In genomic region chr10:110773693-110774068, GRCh38 we compare ENCODE assay signal across 12 cellular contexts.
A peak's percentile ranks its signal among the peaks of the same experiment; 100 is the strongest.
DNase-seq lines count a peak whose midpoint lies in the region; ATAC-seq and TF ChIP-seq lines count a peak whose summit lies in the region.
"Had no signal": no experiment of that assay in that cellular context is flagged by ENCODE, and none has a peak within 500 bp of the region (broad histone marks: within the 10 kb centered on the region; RNA-seq: fewer than 3 reads in every experiment).

No MANE protein-coding gene starts in this region.

- TF ChIP-seq POLR2A in gastrocnemius medialis (IDR thresholded peaks at IDR 0.05) = no peak

- 91 to 93% methylated on average over 7 of the region's 7 CpGs for WGBS in endodermal cell (ENCODE audit: insufficient coverage in 1 of 2, insufficient read length in 1 of 2), 2 experiments

- no peaks in the 10 kb centered on the region for H3K79me2 ChIP-seq in KMS-11 (ENCODE audit: insufficient read depth, low read depth)

- H4K20me1 ChIP-seq in KMS-11 (ENCODE audit: insufficient read depth) = no peaks in the 10 kb centered on the region

- peaks cover 66% of the 10 kb centered on the region for H3K4me1 Mint-ChIP-seq in activated T-cell treated with anti-CD3 and anti-CD28 coated beads, Interleukin-2, amount 50 U/mL, for 24 hours (ENCODE audit: low read depth)
- H3K4me1 Mint-ChIP-seq in activated T-helper 2 cell treated with anti-CD3 and anti-CD28 coated beads, Interferon-gamma antibody, Interleukin-2, Interleukin-4, amounts not matched to agents 10 μg/mL and 5 μg/mL and 100 μg/mL, durations not matched to agents 14 hours and 24 hours and 36 hours (ENCODE audit: low read depth) = peaks cover 52% of the 10 kb centered on the region
- H3K4me1 Mint-ChIP-seq in endodermal cell = peaks cover 37% of the 10 kb centered on the region

- H3K36me3 ChIP-seq in KMS-11 (ENCODE audit: insufficient read depth) = no peaks in the 10 kb centered on the region
- H3K36me3 ChIP-seq in gastrocnemius medialis = no peaks in the 10 kb centered on the region
- no peaks in the 10 kb centered on the region for H3K36me3 ChIP-seq in endodermal cell (ENCODE audit: control insufficient read depth, insufficient read depth, low read length)
- H3K36me3 ChIP-seq: ovary had no signal

- H3K36me3 Mint-ChIP-seq in activated T-cell treated with anti-CD3 and anti-CD28 coated beads, Interleukin-2, amount 50 U/mL, for 24 hours (ENCODE audit: low read depth) = no peaks in the 10 kb centered on the region
- H3K36me3 Mint-ChIP-seq in activated T-helper 2 cell treated with anti-CD3 and anti-CD28 coated beads, Interferon-gamma antibody, Interleukin-2, Interleukin-4, amounts not matched to agents 10 μg/mL and 5 μg/mL and 100 μg/mL, durations not matched to agents 14 hours and 24 hours and 36 hours (ENCODE audit: low read depth) = no peaks in the 10 kb centered on the region
- no peaks in the 10 kb centered on the region for H3K36me3 Mint-ChIP-seq in endodermal cell (ENCODE audit: low read depth)

- in situ Hi-C loops in gastrocnemius medialis (cut with MboI; ENCODE audit: low sequenced_read_pairs in 4 of 4) = no loop called here

- H3K9me3 Mint-ChIP-seq in activated T-cell treated with anti-CD3 and anti-CD28 coated beads, Interleukin-2, amount 50 U/mL, for 24 hours = no peaks in the 10 kb centered on the region
- H3K9me3 Mint-ChIP-seq in activated T-helper 2 cell treated with anti-CD3 and anti-CD28 coated beads, Interferon-gamma antibody, Interleukin-2, Interleukin-4, amounts not matched to agents 10 μg/mL and 5 μg/mL and 100 μg/mL, durations not matched to agents 14 hours and 24 hours and 36 hours = no peaks in the 10 kb centered on the region
- H3K9me3 Mint-ChIP-seq in endodermal cell = no peaks in the 10 kb centered on the region

- no peaks in the 10 kb centered on the region for H3K9me3 ChIP-seq in gastrocnemius medialis
- H3K9me3 ChIP-seq in endodermal cell (ENCODE audit: control insufficient read depth, low read length) = no peaks in the 10 kb centered on the region
- H3K9me3 ChIP-seq: ovary had no signal

- TF ChIP-seq CTCF in KMS-11 (conservative IDR thresholded peaks at IDR 0.05; ENCODE audit: low read depth, low read length) (no peak), gastrocnemius medialis (IDR thresholded peaks at IDR 0.05 in 4 of 5, conservative IDR thresholded peaks at IDR 0.05 in 1 of 5) (no peak), endodermal cell (conservative IDR thresholded peaks at IDR 0.05) (no peak)

- H3K4me2 ChIP-seq in KMS-11 = peak overlapping the region; percentile 70

- H3K4me1 ChIP-seq in KMS-11 (ENCODE audit: low read depth, poor library complexity, severe bottlenecking) = peaks cover 37% of the 10 kb centered on the region
- H3K4me1 ChIP-seq in gastrocnemius medialis = peaks cover 45 to 54% of the 10 kb centered on the region in 2 donors
- peaks cover 4% of the 10 kb centered on the region for H3K4me1 ChIP-seq in endodermal cell (ENCODE audit: control insufficient read depth, insufficient read depth, low read length)

- intact Hi-C loops in activated T-helper 2 cell treated with anti-CD3 and anti-CD28 coated beads, Interferon-gamma antibody, Interleukin-2, Interleukin-4, amounts not matched to agents 10 μg/mL and 5 μg/mL and 100 μg/mL, durations not matched to agents 14 hours and 24 hours and 36 hours (cut with micrococcal nuclease) = loop anchor here (1.0 to 5.0 kb wide), 9 partner anchors 8 to 156 kb away; partner anchors contain the start of genes BBIP1, PDCD4 and SHOC2
- intact Hi-C loops in gastrocnemius medialis (cut with DNase I; ENCODE audit: low total_unique reads) (no loop called here), posterior cingulate gyrus (cut with DNase I) (no loop called here)

- H3K27me3 ChIP-seq in KMS-11 (ENCODE audit: insufficient read depth, low read depth) (no peaks in the 10 kb centered on the region), gastrocnemius medialis (no peaks in the 10 kb centered on the region), endodermal cell (ENCODE audit: control insufficient read depth, insufficient read depth, low read length, poor library complexity, severe bottlenecking) (no peaks in the 10 kb centered on the region)
- H3K27me3 ChIP-seq: ovary had no signal

- H2AFZ ChIP-seq in KMS-11 (ENCODE audit: low read depth) = peak overlapping the region; percentile 32; the same call in 1 of the 2 replicates

- no peak for ATAC-seq in gastrocnemius medialis

- peak overlapping the region; percentile 94 for H3K27ac ChIP-seq in KMS-11
- H3K27ac ChIP-seq in gastrocnemius medialis = peak overlapping the region; percentile 50 to 71 (median 64)
- H3K27ac ChIP-seq in endodermal cell (ENCODE audit: low read depth, low read length) = no peak overlapping the region
- H3K27ac ChIP-seq: ovary, VCaP had no signal

- no peak for DNase-seq in activated T-cell treated with anti-CD3 and anti-CD28 coated beads, Interleukin-2, amount 50 U/mL, for 24 hours
- DNase-seq in activated T-cell treated with anti-CD3 and anti-CD28 coated beads, Interleukin-2, amount 50 U/mL, for 1 hour = no peak
- no peak for DNase-seq in activated T-helper 2 cell treated with anti-CD3 and anti-CD28 coated beads, Interferon-gamma antibody, Interleukin-2, Interleukin-4, amounts not matched to agents 10 μg/mL and 5 μg/mL and 100 μg/mL, durations not matched to agents 14 hours and 24 hours and 36 hours (ENCODE audit: low spot score)
- DNase-seq in gastrocnemius medialis = no peak
- DNase-seq in activated CD8-positive, alpha-beta memory T cell treated with anti-CD3 and anti-CD28 coated beads for 24 hours = no peak
- DNase-seq in posterior cingulate gyrus = no peak
- DNase-seq in endodermal cell = no peak
- DNase-seq: cerebellar nuclear complex, NCI-H1092, ovary had no signal

- peak overlapping the region; percentile 91 for H3K27ac Mint-ChIP-seq in activated T-cell treated with anti-CD3 and anti-CD28 coated beads, Interleukin-2, amount 50 U/mL, for 24 hours
- peak overlapping the region; percentile 99 for H3K27ac Mint-ChIP-seq in activated T-helper 2 cell treated with anti-CD3 and anti-CD28 coated beads, Interferon-gamma antibody, Interleukin-2, Interleukin-4, amounts not matched to agents 10 μg/mL and 5 μg/mL and 100 μg/mL, durations not matched to agents 14 hours and 24 hours and 36 hours
- H3K27ac Mint-ChIP-seq in endodermal cell = no peak overlapping the region

- no peak overlapping the region for H3K4me3 Mint-ChIP-seq in activated T-cell treated with anti-CD3 and anti-CD28 coated beads, Interleukin-2, amount 50 U/mL, for 24 hours
- H3K4me3 Mint-ChIP-seq in activated T-helper 2 cell treated with anti-CD3 and anti-CD28 coated beads, Interferon-gamma antibody, Interleukin-2, Interleukin-4, amounts not matched to agents 10 μg/mL and 5 μg/mL and 100 μg/mL, durations not matched to agents 14 hours and 24 hours and 36 hours (ENCODE audit: low read depth) = no peak overlapping the region
- no peak overlapping the region for H3K4me3 Mint-ChIP-seq in endodermal cell

- H3K27me3 Mint-ChIP-seq in activated T-cell treated with anti-CD3 and anti-CD28 coated beads, Interleukin-2, amount 50 U/mL, for 24 hours = no peaks in the 10 kb centered on the region
- peaks cover 1% of the 10 kb centered on the region for H3K27me3 Mint-ChIP-seq in activated T-helper 2 cell treated with anti-CD3 and anti-CD28 coated beads, Interferon-gamma antibody, Interleukin-2, Interleukin-4, amounts not matched to agents 10 μg/mL and 5 μg/mL and 100 μg/mL, durations not matched to agents 14 hours and 24 hours and 36 hours (ENCODE audit: low read depth)
- H3K27me3 Mint-ChIP-seq in endodermal cell (ENCODE audit: insufficient read depth) = peaks cover 2% of the 10 kb centered on the region

- H3K4me3 ChIP-seq in KMS-11 (IDR thresholded peaks at IDR 0.05; ENCODE audit: insufficient read depth, low read depth, low read length) (no peak overlapping the region), gastrocnemius medialis (no peak overlapping the region), endodermal cell (ENCODE audit: low read length) (no peak overlapping the region)
- H3K4me3 ChIP-seq: ovary had no signal

- H3K9ac ChIP-seq in KMS-11 (peak overlapping the region; percentile 54), endodermal cell (ENCODE audit: extremely low read depth, low read length, poor library complexity, severe bottlenecking) (no peak overlapping the region)
